Comparison of ENCODE assay signal across 8 cellular contexts in the genomic region with DNA sequence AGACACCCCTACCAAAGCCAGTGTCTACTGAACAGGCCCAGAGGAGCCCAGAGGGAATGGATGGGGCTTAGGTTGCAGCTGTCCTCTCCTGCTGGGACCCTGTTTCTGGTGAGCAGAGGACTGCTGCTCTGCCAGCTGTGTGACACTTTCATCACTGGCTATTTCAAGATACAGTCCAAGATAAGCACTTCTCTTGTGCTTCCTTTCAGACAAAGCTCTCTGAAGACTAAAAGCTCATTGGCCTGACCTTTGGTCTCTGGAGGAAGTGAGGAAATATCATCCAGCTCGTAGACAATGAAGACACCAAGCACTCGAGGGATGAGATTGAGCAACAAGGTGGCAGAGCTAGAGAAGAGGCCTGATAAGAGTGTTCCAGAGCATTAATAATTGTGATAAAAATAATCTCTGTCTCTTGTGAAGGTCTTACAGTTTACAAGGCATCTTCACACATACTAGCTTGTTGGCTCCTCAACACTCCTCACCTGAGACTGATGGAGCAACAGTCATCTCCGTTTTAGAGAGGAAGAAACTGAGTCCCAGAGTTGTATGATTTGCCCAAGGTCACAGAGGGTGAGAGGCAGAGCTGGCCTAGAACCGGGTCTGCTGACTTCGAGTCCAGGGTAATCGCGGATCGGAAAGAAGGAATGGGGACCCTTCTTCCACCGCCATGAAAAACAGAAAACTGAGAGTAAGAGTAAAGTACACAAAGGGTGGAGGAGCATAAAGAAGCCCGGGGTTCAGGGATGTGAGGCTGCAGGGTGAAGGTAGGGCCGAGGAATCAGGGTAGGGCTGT. TPM values are rescaled to one million over a fixed set of nuclear protein-coding genes. Genes with fewer than 3 reads are reported as not detected.
A peak's percentile ranks its signal among the peaks of the same experiment; 100 is the strongest.
DNase-seq lines count a peak whose midpoint lies in the region; ATAC-seq and TF ChIP-seq lines count a peak whose summit lies in the region.

No MANE protein-coding gene starts in this region.

- intact Hi-C loops in MCF 10A (cut with micrococcal nuclease): loop anchor here (5.0 kb wide), 1 partner anchor 175 kb away; no protein-coding TSS in a partner anchor

- H3K27me3 Mint-ChIP-seq in activated CD8-positive, alpha-beta memory T cell treated with anti-CD3 and anti-CD28 coated beads, Interleukin-2, amount 10 ng/mL, durations not matched to agents 7 days and 5 days: peaks cover 4% of the 10 kb centered on the region
- H3K27me3 Mint-ChIP-seq in MCF 10A (ENCODE audit: insufficient read depth, unreplicated experiment): no peaks in the 10 kb centered on the region

- no peak for TF ChIP-seq CTCF in MCF 10A (IDR thresholded peaks at IDR 0.05; ENCODE audit: unreplicated experiment)

- H3K27ac Mint-ChIP-seq in activated CD8-positive, alpha-beta memory T cell treated with anti-CD3 and anti-CD28 coated beads, Interleukin-2, amount 10 ng/mL, durations not matched to agents 7 days and 5 days: peak overlapping the region; percentile 98
- H3K27ac Mint-ChIP-seq in MCF 10A (ENCODE audit: low read depth, unreplicated experiment): peak overlapping the region; percentile 94
- H3K27ac Mint-ChIP-seq in stimulated activated effector memory CD8-positive, alpha-beta T cell treated with anti-CD3 and anti-CD28 coated beads, Interleukin-12 subunit alpha, Interleukin-12 subunit beta, amount 100 ng/mL, for 72 hours: peak overlapping the region; percentile 94

- TSS peak; percentile 55 for BruUV-seq in MCF 10A (replicated peaks; lab: Mats Ljungman, UMichigan)

- H3K4me1 Mint-ChIP-seq in activated CD8-positive, alpha-beta memory T cell treated with anti-CD3 and anti-CD28 coated beads, Interleukin-2, amount 10 ng/mL, durations not matched to agents 7 days and 5 days: peaks cover 30% of the 10 kb centered on the region
- peaks cover 9% of the 10 kb centered on the region for H3K4me1 Mint-ChIP-seq in MCF 10A (ENCODE audit: insufficient read depth, unreplicated experiment)
- peaks cover 40% of the 10 kb centered on the region for H3K4me1 Mint-ChIP-seq in stimulated activated effector memory CD8-positive, alpha-beta T cell treated with anti-CD3 and anti-CD28 coated beads, Interleukin-12 subunit alpha, Interleukin-12 subunit beta, amount 100 ng/mL, for 72 hours

- H3K4me3 Mint-ChIP-seq in activated CD8-positive, alpha-beta memory T cell treated with anti-CD3 and anti-CD28 coated beads, Interleukin-2, amount 10 ng/mL, durations not matched to agents 7 days and 5 days: peak overlapping the region; percentile 95
- H3K4me3 Mint-ChIP-seq in MCF 10A (ENCODE audit: unreplicated experiment): peak overlapping the region; percentile 94
- H3K4me3 Mint-ChIP-seq in stimulated activated effector memory CD8-positive, alpha-beta T cell treated with anti-CD3 and anti-CD28 coated beads, Interleukin-12 subunit alpha, Interleukin-12 subunit beta, amount 100 ng/mL, for 72 hours: peak overlapping the region; percentile 89

- POLR2A ChIA-PET in MCF 10A (lab: Yijun Ruan, JAX): interaction anchor here (0.7 to 5.6 kb wide), 28 partner anchors 9 to 418 kb away, joined by 3 to 39 read pairs (median 4); a partner anchor contains a TSS

- no peak for DNase-seq in activated CD8-positive, alpha-beta memory T cell treated with anti-CD3 and anti-CD28 coated beads, Interleukin-2, amount 10 ng/mL, durations not matched to agents 7 days and 5 days
- DNase-seq in activated CD8-positive, alpha-beta memory T cell treated with anti-CD3 and anti-CD28 coated beads for 24 hours: no peak
- peak; percentile 80 to 98 for DNase-seq in NOMO-1 (lab: John Stamatoyannopoulos, UW; ENCODE audit: unreplicated experiment in 2 of 2)
- DNase-seq in MCF 10A (ENCODE audit: unreplicated experiment): peak; percentile 72
- peak; percentile 19 for DNase-seq in kidney glomerular epithelial cell (lab: John Stamatoyannopoulos, UW)
- peak in 1 of 2 donors; percentile 55 for DNase-seq in stimulated activated effector memory CD8-positive, alpha-beta T cell treated with anti-CD3 and anti-CD28 coated beads, Interleukin-12 subunit alpha, Interleukin-12 subunit beta, amount 100 ng/mL, for 72 hours (ENCODE audit: low spot score in 2 of 2)

- CTCF ChIA-PET in activated CD8-positive, alpha-beta memory T cell treated with anti-CD3 and anti-CD28 coated beads, Interleukin-2, amount 10 ng/mL, durations not matched to agents 7 days and 5 days (lab: Charles Lee): interaction anchor here (0.7 to 9.9 kb wide), 32 partner anchors 9 to 528 kb away, joined by 3 to 309 read pairs (median 4); a partner anchor contains a TSS
- CTCF ChIA-PET in MCF 10A (lab: Yijun Ruan, JAX): interaction anchor here (0.6 to 8.0 kb wide), 33 partner anchors 10 to 748 kb away, joined by 3 to 106 read pairs (median 4); a partner anchor contains a TSS

- no peak for ATAC-seq in activated CD8-positive, alpha-beta memory T cell treated with anti-CD3 and anti-CD28 coated beads, Interleukin-2, amount 10 ng/mL, durations not matched to agents 7 days and 5 days
- no peak for ATAC-seq in stimulated activated effector memory CD8-positive, alpha-beta T cell treated with anti-CD3 and anti-CD28 coated beads, Interleukin-12 subunit alpha, Interleukin-12 subunit beta, amount 100 ng/mL, for 72 hours
- ATAC-seq in HG02973 (IDR thresholded peaks at IDR 0.05; ENCODE audit: unreplicated experiment) (no peak), GM19328 (IDR thresholded peaks at IDR 0.05; ENCODE audit: unreplicated experiment) (no peak)

- no peaks in the 10 kb centered on the region for H3K36me3 Mint-ChIP-seq in activated CD8-positive, alpha-beta memory T cell treated with anti-CD3 and anti-CD28 coated beads, Interleukin-2, amount 10 ng/mL, durations not matched to agents 7 days and 5 days
- H3K36me3 Mint-ChIP-seq in MCF 10A (ENCODE audit: insufficient read depth, unreplicated experiment): peaks cover 15% of the 10 kb centered on the region
- H3K36me3 Mint-ChIP-seq in stimulated activated effector memory CD8-positive, alpha-beta T cell treated with anti-CD3 and anti-CD28 coated beads, Interleukin-12 subunit alpha, Interleukin-12 subunit beta, amount 100 ng/mL, for 72 hours: peaks cover 6% of the 10 kb centered on the region

- H3K9me3 Mint-ChIP-seq in activated CD8-positive, alpha-beta memory T cell treated with anti-CD3 and anti-CD28 coated beads, Interleukin-2, amount 10 ng/mL, durations not matched to agents 7 days and 5 days (ENCODE audit: low read depth): no peaks in the 10 kb centered on the region
- H3K9me3 Mint-ChIP-seq in MCF 10A (ENCODE audit: unreplicated experiment): no peaks in the 10 kb centered on the region
- no peaks in the 10 kb centered on the region for H3K9me3 Mint-ChIP-seq in stimulated activated effector memory CD8-positive, alpha-beta T cell treated with anti-CD3 and anti-CD28 coated beads, Interleukin-12 subunit alpha, Interleukin-12 subunit beta, amount 100 ng/mL, for 72 hours

RNA-seq across cellular contexts. Expression of a gene that starts 0.7 kb away (rescaled TPM):
- 1 to 10 TPM; 9.0 to 9.2 TPM for total RNA-seq in activated CD8-positive, alpha-beta memory T cell treated with anti-CD3 and anti-CD28 coated beads, Interleukin-2, amount 10 ng/mL, durations not matched to agents 7 days and 5 days
- 12.8 and 22.3 TPM in 2 replicates for total RNA-seq in MCF 10A (2022)

RNA-seq across cellular contexts. Expression of a gene that starts 24.4 kb away (rescaled TPM):
- not detected for total RNA-seq in activated CD8-positive, alpha-beta memory T cell treated with anti-CD3 and anti-CD28 coated beads, Interleukin-2, amount 10 ng/mL, durations not matched to agents 7 days and 5 days
- total RNA-seq in MCF 10A (2022): not detected in 2 replicates

RNA-seq across cellular contexts. Expression of a gene that starts 48.8 kb away (rescaled TPM):
- not detected for total RNA-seq in activated CD8-positive, alpha-beta memory T cell treated with anti-CD3 and anti-CD28 coated beads, Interleukin-2, amount 10 ng/mL, durations not matched to agents 7 days and 5 days
- not detected in 2 replicates for total RNA-seq in MCF 10A (2022)

Comparison
In these comparisons a context has a peak if more than half of its experiments do, and no peak if none do; other contexts are left out.
1. DNase-seq: peak in NOMO-1 (2 of 2), MCF 10A (single experiment) and kidney glomerular epithelial cell (single experiment); none in activated CD8-positive, alpha-beta memory T cell treated with anti-CD3 and anti-CD28 coated beads, Interleukin-2, amount 10 ng/mL, durations not matched to agents 7 days and 5 days (single experiment) and activated CD8-positive, alpha-beta memory T cell treated with anti-CD3 and anti-CD28 coated beads for 24 hours (single experiment).
2. Peak in every context shown above with its lines, with median percentiles within 50 percentile points of each other: H3K27ac Mint-ChIP-seq and H3K4me3 Mint-ChIP-seq.